ENCODE assay signal across 9 cellular contexts in the genomic region with DNA sequence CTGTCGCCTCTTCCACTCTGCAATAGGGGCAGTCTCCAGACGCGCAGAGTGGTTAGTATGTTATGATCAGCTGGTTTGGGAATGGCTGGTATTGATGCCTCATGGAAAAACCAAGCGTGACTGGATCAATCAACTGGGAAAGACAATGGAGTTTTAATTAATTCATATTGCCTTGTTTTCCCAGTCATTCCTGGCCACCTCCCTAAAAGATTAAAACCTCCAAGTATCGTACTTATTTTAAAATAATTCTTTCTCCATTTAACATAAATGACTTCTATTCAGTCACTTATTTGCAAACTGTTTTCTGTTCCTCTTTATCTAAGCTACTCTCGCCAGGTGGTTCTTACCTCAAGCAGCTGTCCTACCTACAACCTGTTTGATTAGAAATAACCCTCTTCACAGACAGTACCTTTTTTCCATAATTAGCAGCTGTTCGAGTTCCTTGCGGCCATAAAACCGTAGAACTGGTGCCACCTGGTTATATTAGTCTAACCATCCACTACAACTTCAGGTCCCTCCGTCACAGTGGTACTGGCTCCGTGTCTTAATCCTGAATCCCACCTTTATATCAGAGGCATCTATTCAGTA. TPM values are rescaled to one million over a fixed set of nuclear protein-coding genes. Genes with fewer than 3 reads are reported as not detected.
DNase-seq lines count a peak whose midpoint lies in the region; ATAC-seq and TF ChIP-seq lines count a peak whose summit lies in the region.
"Had no signal": no experiment of that assay in that cellular context is flagged by ENCODE, and none has a peak within 500 bp of the region (broad histone marks: within the 10 kb centered on the region; RNA-seq: fewer than 3 reads in every experiment).

No MANE protein-coding gene starts in this region.

- no peaks in the 10 kb centered on the region for H3K36me3 Mint-ChIP-seq in natural killer cell

- no peak overlapping the region for H3K27ac Mint-ChIP-seq in natural killer cell

- intact Hi-C loops in natural killer cell (cut with micrococcal nuclease) = no loop called here

- no peak for TF ChIP-seq CTCF in cardiac fibroblast (IDR thresholded peaks at IDR 0.05; ENCODE audit: low read depth, low read length)
- TF ChIP-seq CTCF in natural killer cell (IDR thresholded peaks at IDR 0.05) = no peak

- peaks cover 8 to 64% of the 10 kb centered on the region in 2 donors for H3K27me3 Mint-ChIP-seq in natural killer cell (ENCODE audit: low read depth in 2 of 2)

- peaks cover 0 to 4% of the 10 kb centered on the region in 2 donors for H3K9me3 Mint-ChIP-seq in natural killer cell

- H3K4me3 ChIP-seq in cardiac fibroblast (replicated peaks in 1 of 2; ENCODE audit: low read depth in 2 of 2, low read length in 2 of 2) = peak overlapping the region; percentile 93
- H3K4me3 ChIP-seq: BLaER1 treated with 17β-estradiol and CSF1 and Interleukin-3, amounts not matched to agents 10 nM and 100 nM had no signal

- H3K4me3 Mint-ChIP-seq in natural killer cell = peak overlapping the region; percentile 64

- peak; percentile 53 for ATAC-seq in GM21825 (IDR thresholded peaks at IDR 0.05; ENCODE audit: unreplicated experiment)
- no peak for ATAC-seq in natural killer cell
- ATAC-seq in esophagus mucosa = no peak

- peak; percentile 6 for DNase-seq in NCI-H187 treated with DMSO at 0.1 percent for 48 hours (lab: John Stamatoyannopoulos, UW)
- no peak for DNase-seq in NCI-H187 (lab: John Stamatoyannopoulos, UW)
- DNase-seq in LoVo (ENCODE audit: low spot score) = peak; percentile 1
- DNase-seq in cardiac fibroblast (ENCODE audit: low read depth in 2 of 2) = no peak
- no peak for DNase-seq in natural killer cell
- no peak for DNase-seq in NCI-H2227 (lab: John Stamatoyannopoulos, UW; ENCODE audit: unreplicated experiment)

- peaks cover 17 to 22% of the 10 kb centered on the region in 2 donors for H3K4me1 Mint-ChIP-seq in natural killer cell

RNA-seq across cellular contexts. Expression of a gene that starts 0.9 kb away (rescaled TPM):
- total RNA-seq in natural killer cell (under 1 TPM in 2 of 3 donors, not detected in 1; 0.26 to 0.80 TPM), esophagus mucosa (2.2 TPM)

RNA-seq across cellular contexts. Expression of a gene that starts 6.3 kb away (rescaled TPM):
- total RNA-seq in natural killer cell (not detected), esophagus mucosa (not detected)

RNA-seq across cellular contexts. Expression of a gene that starts 34.8 kb away (rescaled TPM):
- not detected for total RNA-seq in natural killer cell
- 0.20 TPM for total RNA-seq in esophagus mucosa

RNA-seq across cellular contexts. Expression of a gene that starts 50.7 kb away (rescaled TPM):
- not detected for total RNA-seq in natural killer cell
- total RNA-seq in esophagus mucosa = not detected

Comparison
In these comparisons a context has a peak if more than half of its experiments do, and no peak if none do; other contexts are left out.
1. DNase-seq: peak in NCI-H187 treated with DMSO at 0.1 percent for 48 hours (single experiment) and LoVo (single experiment); none in NCI-H187 (0 of 2), cardiac fibroblast (0 of 2), natural killer cell (single experiment) and NCI-H2227 (single experiment).